1 cellular context compared by ENCODE assay signal in the genomic region with DNA sequence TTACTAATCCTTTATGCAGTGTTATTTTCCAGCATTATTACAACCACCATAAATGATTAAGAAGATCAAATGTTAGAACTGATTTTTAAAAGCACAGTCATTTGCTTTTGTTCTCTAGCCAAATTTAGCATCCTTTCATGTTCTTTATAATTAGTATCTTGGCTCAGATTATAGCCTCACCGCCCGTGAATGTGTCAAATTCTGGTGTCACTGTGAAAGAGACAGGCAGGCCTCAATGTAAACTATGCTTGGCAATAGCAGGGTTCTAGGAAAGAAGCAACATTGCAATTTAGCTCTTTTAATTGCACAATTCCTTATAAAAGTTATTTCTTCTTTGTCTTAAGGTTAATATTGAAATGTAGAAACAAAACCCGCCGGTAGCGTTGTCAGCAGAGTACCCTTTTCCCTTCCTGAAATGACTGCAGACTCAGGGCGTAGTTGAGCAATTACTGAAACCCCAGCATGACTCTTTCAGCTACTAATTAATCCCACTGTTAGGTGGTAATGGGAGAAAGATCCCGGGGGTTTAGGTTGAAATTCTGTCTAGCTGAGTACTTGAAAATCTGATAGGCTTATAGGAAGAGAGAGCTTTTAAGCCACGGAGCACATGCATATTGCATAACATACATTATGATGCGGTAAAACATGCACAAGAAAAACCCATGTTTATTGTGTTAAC.
TF ChIP-seq lines count a peak whose summit lies in the region.

No MANE protein-coding gene starts in this region.

TF ChIP-seq in GM23338, 12 proteins besides CTCF, POLR2A, EP300 and RAD21 (continued from another document):
- TF ChIP-seq ZNF462 (CRISPR knock-in tag; IDR thresholded peaks at IDR 0.05) (no peak), POLR2AphosphoS5 (IDR thresholded peaks at IDR 0.05; ENCODE audit: low read depth) (no peak)
- TF ChIP-seq, protein P1, sequence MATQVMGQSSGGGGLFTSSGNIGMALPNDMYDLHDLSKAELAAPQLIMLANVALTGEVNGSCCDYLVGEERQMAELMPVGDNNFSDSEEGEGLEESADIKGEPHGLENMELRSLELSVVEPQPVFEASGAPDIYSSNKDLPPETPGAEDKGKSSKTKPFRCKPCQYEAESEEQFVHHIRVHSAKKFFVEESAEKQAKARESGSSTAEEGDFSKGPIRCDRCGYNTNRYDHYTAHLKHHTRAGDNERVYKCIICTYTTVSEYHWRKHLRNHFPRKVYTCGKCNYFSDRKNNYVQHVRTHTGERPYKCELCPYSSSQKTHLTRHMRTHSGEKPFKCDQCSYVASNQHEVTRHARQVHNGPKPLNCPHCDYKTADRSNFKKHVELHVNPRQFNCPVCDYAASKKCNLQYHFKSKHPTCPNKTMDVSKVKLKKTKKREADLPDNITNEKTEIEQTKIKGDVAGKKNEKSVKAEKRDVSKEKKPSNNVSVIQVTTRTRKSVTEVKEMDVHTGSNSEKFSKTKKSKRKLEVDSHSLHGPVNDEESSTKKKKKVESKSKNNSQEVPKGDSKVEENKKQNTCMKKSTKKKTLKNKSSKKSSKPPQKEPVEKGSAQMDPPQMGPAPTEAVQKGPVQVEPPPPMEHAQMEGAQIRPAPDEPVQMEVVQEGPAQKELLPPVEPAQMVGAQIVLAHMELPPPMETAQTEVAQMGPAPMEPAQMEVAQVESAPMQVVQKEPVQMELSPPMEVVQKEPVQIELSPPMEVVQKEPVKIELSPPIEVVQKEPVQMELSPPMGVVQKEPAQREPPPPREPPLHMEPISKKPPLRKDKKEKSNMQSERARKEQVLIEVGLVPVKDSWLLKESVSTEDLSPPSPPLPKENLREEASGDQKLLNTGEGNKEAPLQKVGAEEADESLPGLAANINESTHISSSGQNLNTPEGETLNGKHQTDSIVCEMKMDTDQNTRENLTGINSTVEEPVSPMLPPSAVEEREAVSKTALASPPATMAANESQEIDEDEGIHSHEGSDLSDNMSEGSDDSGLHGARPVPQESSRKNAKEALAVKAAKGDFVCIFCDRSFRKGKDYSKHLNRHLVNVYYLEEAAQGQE (IDR thresholded peaks at IDR 0.05; ENCODE audit: unreplicated experiment), result no peak
